In the genomic region with DNA sequence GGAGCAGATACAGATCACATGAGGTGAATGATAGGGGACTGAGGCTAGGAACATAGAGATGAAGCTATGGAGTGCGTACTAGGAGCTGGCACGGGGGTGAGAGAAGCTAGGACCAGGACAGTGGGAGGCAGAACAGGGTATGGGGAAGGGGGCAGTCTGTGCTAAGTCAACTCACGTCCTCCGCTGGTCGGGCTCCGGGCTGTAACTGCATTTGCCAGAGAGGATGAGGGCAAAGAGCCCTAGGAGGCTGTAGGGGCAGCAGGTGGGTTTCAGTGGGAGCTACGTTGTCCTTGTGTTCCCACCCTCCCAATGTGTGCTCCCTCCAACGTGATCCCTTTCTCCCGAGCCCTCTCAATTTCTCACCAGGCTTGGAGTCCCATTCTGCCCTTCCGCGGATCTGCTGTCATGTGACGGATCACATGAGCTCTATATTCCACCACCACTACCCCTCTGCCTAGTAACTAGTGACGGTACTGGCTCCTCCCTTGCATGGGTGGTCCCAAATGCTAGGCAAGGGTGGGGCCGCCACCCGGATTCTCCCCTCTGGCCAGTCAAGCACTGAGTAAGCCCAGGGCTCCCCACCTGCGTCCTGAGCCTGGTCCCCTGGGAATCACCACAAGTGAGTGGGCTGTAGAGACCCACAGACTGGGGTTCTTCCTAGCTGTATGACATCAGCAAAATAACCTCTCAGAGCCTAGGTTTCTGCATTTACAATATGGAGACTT, we compare ENCODE assay signal across 8 cellular contexts. TPM values are rescaled to one million over a fixed set of nuclear protein-coding genes. Genes with fewer than 3 reads are reported as not detected.
A peak's percentile ranks its signal among the peaks of the same experiment; 100 is the strongest.
DNase-seq lines count a peak whose midpoint lies in the region; ATAC-seq and TF ChIP-seq lines count a peak whose summit lies in the region.

A gene (minus strand): TSS at position 402 of the 725 bp plus-strand sequence. CDS start 22 bp downstream, at position 380.

- H3K9me3 Mint-ChIP-seq in naive thymus-derived CD8-positive, alpha-beta T cell: no peaks in the 10 kb centered on the region

- DNase-seq in EL (peak; percentile 95), H4 (ENCODE audit: low spot score) (peak; percentile 94), LNCaP clone FGC (ENCODE audit: low read depth) (peak; percentile 72), RPMI8226 (peak; percentile 80), fibroblast of mammary gland (ENCODE audit: low read depth) (peak; percentile 95)
- peak; percentile 75 to 78 for DNase-seq in activated T-helper 1 cell treated with anti-CD3 and anti-CD28 coated beads, Interleukin-2, amount 50 U/mL, for 16 hours (ENCODE audit: low read depth in 1 of 2, low spot score in 1 of 2)
- peak; percentile 70 to 96 (median 91) for DNase-seq in naive thymus-derived CD8-positive, alpha-beta T cell
- peak; percentile 83 to 92 (median 86) for DNase-seq in stimulated activated naive CD4-positive, alpha-beta T cell (lab: John Stamatoyannopoulos, UW)

- peak within 1 kb of the TSS; percentile 97 for H3K4me3 ChIP-seq in LNCaP clone FGC (ENCODE audit: low read depth, low read length)
- H3K4me3 ChIP-seq in fibroblast of mammary gland (ENCODE audit: control insufficient read depth, low read depth, low read length): peak within 1 kb of the TSS; percentile 96

- H3K27ac Mint-ChIP-seq in naive thymus-derived CD8-positive, alpha-beta T cell: no peak within 1 kb of the TSS

- H3K36me3 Mint-ChIP-seq in naive thymus-derived CD8-positive, alpha-beta T cell: peaks cover 6 to 23% (median 12%) of the 10 kb centered on the region in 3 donors

- POLR2A ChIA-PET in naive thymus-derived CD8-positive, alpha-beta T cell (lab: Charles Lee): interaction anchor here (0.7 to 6.1 kb wide), 22 partner anchors 8 to 385 kb away, joined by 3 to 58 read pairs (median 6); a partner anchor contains a TSS

- ATAC-seq in naive thymus-derived CD8-positive, alpha-beta T cell: peak; percentile 93 to 97

- no peak for TF ChIP-seq CTCF in LNCaP clone FGC (IDR thresholded peaks at IDR 0.05; ENCODE audit: control insufficient read depth, extremely low read depth, insufficient read depth)
- no peak for TF ChIP-seq CTCF in fibroblast of mammary gland (conservative IDR thresholded peaks at IDR 0.05; ENCODE audit: control insufficient read depth, insufficient read depth, low read depth, low read length)

- no peak within 1 kb of the TSS for H3K4me3 Mint-ChIP-seq in naive thymus-derived CD8-positive, alpha-beta T cell

- H3K27me3 Mint-ChIP-seq in naive thymus-derived CD8-positive, alpha-beta T cell: no peaks in the 10 kb centered on the region

- peaks cover 11 to 20% (median 14%) of the 10 kb centered on the region in 4 donors for H3K4me1 Mint-ChIP-seq in naive thymus-derived CD8-positive, alpha-beta T cell

RNA-seq across cellular contexts. Expression of the gene that starts here (rescaled TPM):
- total RNA-seq in H4 (2014; rRNA removed; shearing (Covaris generic)): 26.3 and 29.1 TPM in 2 replicates
- 100 to 1,000 TPM; 130 TPM for total RNA-seq in naive thymus-derived CD8-positive, alpha-beta T cell
- 100 to 1,000 TPM in 1 of 3 donors, 10 to 100 TPM in 2; 84.8 to 107 (median 85.1) TPM for polyA plus RNA-seq in naive thymus-derived CD8-positive, alpha-beta T cell

Comparison
In these comparisons a context has a peak if more than half of its experiments do, and no peak if none do; other contexts are left out.
1. Peak in every context shown above with its lines: DNase-seq, ATAC-seq and H3K4me3 ChIP-seq.